Comparison of ENCODE assay signal across 9 cellular contexts in the genomic region with DNA sequence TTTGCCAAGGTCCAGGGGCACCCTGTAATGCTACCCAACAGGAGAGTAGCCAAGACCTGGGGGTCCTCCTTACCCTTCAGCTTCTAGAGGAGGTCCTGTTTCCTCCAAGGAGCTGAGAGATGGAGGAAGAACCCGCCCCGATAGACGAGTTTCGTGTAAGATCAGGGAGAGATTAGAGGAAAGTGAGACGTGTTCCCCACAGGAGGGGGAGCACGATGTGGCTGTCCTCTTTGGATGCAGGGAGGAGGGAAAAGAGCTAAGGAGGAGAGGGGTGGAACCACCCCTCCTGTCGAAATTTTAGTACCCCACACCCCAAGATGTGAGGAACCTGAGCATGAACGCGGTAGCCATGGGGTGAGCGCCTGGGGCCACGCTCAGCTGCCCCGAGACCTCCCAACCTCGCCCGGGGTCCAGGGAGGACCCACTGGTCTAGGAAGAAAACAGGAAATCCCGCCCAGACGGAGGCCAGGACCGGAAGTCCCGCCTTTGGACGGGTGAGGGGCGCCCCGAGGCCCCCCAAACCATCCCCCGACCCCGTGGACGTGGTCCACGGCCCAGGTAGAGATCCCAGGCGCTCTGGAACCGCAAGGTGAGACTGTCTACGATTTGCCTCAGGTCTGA. TPM values are rescaled to one million over a fixed set of nuclear protein-coding genes. Genes with fewer than 3 reads are reported as not detected.
DNase-seq lines count a peak whose midpoint lies in the region; ATAC-seq, FAIRE-seq and TF ChIP-seq lines count a peak whose summit lies in the region.
"Had no signal": no experiment of that assay in that cellular context is flagged by ENCODE, and none has a peak within 500 bp of the region (broad histone marks: within the 10 kb centered on the region; RNA-seq: fewer than 3 reads in every experiment).

No MANE protein-coding gene starts in this region.

- no peaks in the 10 kb centered on the region for H3K9me2 ChIP-seq in SK-N-SH

- H3K9ac ChIP-seq in SK-N-SH = peak overlapping the region; percentile 97
- H3K9ac ChIP-seq in astrocyte (ENCODE audit: low read length) = peak overlapping the region; percentile 99
- peak overlapping the region; percentile 82 for H3K9ac ChIP-seq in iPS-18a (ENCODE audit: low read length)

- FAIRE-seq in astrocyte (lab: Jason Lieb, UNC) (no peak), small intestine (lab: Jason Lieb, UNC) (no peak)

- CTCF ChIA-PET in SK-N-SH (lab: Yijun Ruan, JAX) = interaction anchor here (1.0 to 1.1 kb wide), 2 partner anchors 13 to 14 kb away, joined by 4 to 6 read pairs; no protein-coding TSS in a partner anchor

- 2% methylated on average over 22 of the region's 28 CpGs for WGBS in SK-N-SH (ENCODE audit: low lambda C conversion rate)
- WGBS in small intestine, 3 donors = 1 to 2% (median 1%) methylated on average over 23 to 28 of the region's 28 CpGs

- H3K4me3 Mint-ChIP-seq in astrocyte (ENCODE audit: unreplicated experiment) = no peak overlapping the region

- TF ChIP-seq EP300 in SK-N-SH (IDR thresholded peaks at IDR 0.05; ENCODE audit: borderline replicate concordance in 1 of 2, low read depth in 1 of 2, low read length in 1 of 2) = no peak

- H3K79me2 ChIP-seq in SK-N-SH (ENCODE audit: insufficient read depth) (peaks cover 56% of the 10 kb centered on the region), astrocyte (ENCODE audit: insufficient read depth, low read length) (peaks cover 55% of the 10 kb centered on the region)

- no peaks in the 10 kb centered on the region for H3K27me3 ChIP-seq in SK-N-SH (ENCODE audit: insufficient read depth)
- H3K27me3 ChIP-seq in astrocyte (ENCODE audit: insufficient read depth, low read length) = no peaks in the 10 kb centered on the region
- H3K27me3 ChIP-seq in iPS-18a (ENCODE audit: control insufficient read depth, insufficient read depth, low read length) = no peaks in the 10 kb centered on the region
- no peaks in the 10 kb centered on the region for H3K27me3 ChIP-seq in small intestine (ENCODE audit: control insufficient read depth in 2 of 2, insufficient read depth in 2 of 2, low read length in 2 of 2)

- H4K20me1 ChIP-seq in SK-N-SH (ENCODE audit: insufficient read depth) = no peaks in the 10 kb centered on the region
- peaks cover 5% of the 10 kb centered on the region for H4K20me1 ChIP-seq in astrocyte (ENCODE audit: insufficient read depth, low read length)

- TF ChIP-seq CTCF in C4-2B (conservative IDR thresholded peaks at IDR 0.05) (no peak), SK-N-SH (IDR thresholded peaks at IDR 0.05) (no peak), astrocyte (IDR thresholded peaks at IDR 0.05; ENCODE audit: insufficient read depth, low read depth, low read length) (no peak)

- H3K4me3 ChIP-seq in SK-N-SH (ENCODE audit: low read depth in 2 of 2, low read length in 1 of 2) (peak overlapping the region; percentile 74 to 99), astrocyte (ENCODE audit: insufficient read depth, low read depth, low read length) (peak overlapping the region; percentile 88), iPS-18a (ENCODE audit: low read length) (peak overlapping the region; percentile 93), small intestine (ENCODE audit: low read depth in 1 of 2, low read length in 2 of 2) (peak overlapping the region; percentile 78 to 80)

- ATAC-seq in HG02973 (IDR thresholded peaks at IDR 0.05; ENCODE audit: unreplicated experiment) = no peak

- no peak for TF ChIP-seq RAD21 in SK-N-SH (IDR thresholded peaks at IDR 0.05; ENCODE audit: low read length)

- peaks cover 7 to 30% of the 10 kb centered on the region in 2 experiments; a peak in 3 of 4 replicates for H3K4me1 ChIP-seq in SK-N-SH (ENCODE audit: control insufficient read depth in 1 of 2, insufficient read depth in 2 of 2, low read depth in 1 of 2, low read length in 1 of 2)
- peaks cover 20% of the 10 kb centered on the region for H3K4me1 ChIP-seq in astrocyte (ENCODE audit: insufficient read depth, low read length)
- H3K4me1 ChIP-seq in iPS-18a (ENCODE audit: control insufficient read depth, low read depth, low read length) = peaks cover 4% of the 10 kb centered on the region
- peaks cover 0 to 4% of the 10 kb centered on the region in 2 donors for H3K4me1 ChIP-seq in small intestine (ENCODE audit: control insufficient read depth in 2 of 2, insufficient read depth in 1 of 2, low read depth in 1 of 2, low read length in 1 of 2)

- peak overlapping the region; percentile 83; the same call in 1 of the 2 replicates for H2AFZ ChIP-seq in SK-N-SH (ENCODE audit: low read depth)
- H2AFZ ChIP-seq in astrocyte (ENCODE audit: low read depth, low read length) = peak overlapping the region; percentile 68

- DNase-seq in HT1080 (ENCODE audit: low read depth) (peak; percentile 45), SK-N-SH (peak; percentile 82), astrocyte (ENCODE audit: low read depth) (no peak), small intestine (no peak), NCI-H2107 treated with DMSO at 0.1 percent for 48 hours (lab: John Stamatoyannopoulos, UW; ENCODE audit: unreplicated experiment) (no peak)

- H3K9me3 ChIP-seq in SK-N-SH (no peaks in the 10 kb centered on the region), astrocyte (ENCODE audit: insufficient read depth, low read depth, low read length) (no peaks in the 10 kb centered on the region), iPS-18a (ENCODE audit: control insufficient read depth, low read depth, low read length) (no peaks in the 10 kb centered on the region), small intestine (ENCODE audit: control insufficient read depth, low read depth) (no peaks in the 10 kb centered on the region)

- H3F3A ChIP-seq in SK-N-SH (replicated peaks; ENCODE audit: insufficient read depth) = no peaks in the 10 kb centered on the region

- H3K36me3 Mint-ChIP-seq in astrocyte (ENCODE audit: low read depth, unreplicated experiment) = peaks cover 14% of the 10 kb centered on the region

- peaks cover 3% of the 10 kb centered on the region for H3K4me1 Mint-ChIP-seq in astrocyte (ENCODE audit: low read depth, unreplicated experiment)

- peaks cover 18 to 39% of the 10 kb centered on the region in 2 experiments for H3K36me3 ChIP-seq in SK-N-SH (replicated peaks in 1 of 2; ENCODE audit: control insufficient read depth in 1 of 2, insufficient read depth in 2 of 2, low read length in 1 of 2)
- peaks cover 4% of the 10 kb centered on the region for H3K36me3 ChIP-seq in astrocyte (ENCODE audit: insufficient read depth, low read length)
- peaks cover 18% of the 10 kb centered on the region for H3K36me3 ChIP-seq in iPS-18a (ENCODE audit: control insufficient read depth, low read depth, low read length)
- H3K36me3 ChIP-seq in small intestine (ENCODE audit: control insufficient read depth in 2 of 2, insufficient read depth in 2 of 2, low read length in 2 of 2) = peaks cover 0 to 2% of the 10 kb centered on the region in 2 donors

- no peaks in the 10 kb centered on the region for H3K27me3 Mint-ChIP-seq in astrocyte (ENCODE audit: low read depth, unreplicated experiment)

- H3K9me3 Mint-ChIP-seq in astrocyte (ENCODE audit: unreplicated experiment) = no peaks in the 10 kb centered on the region

- H3K27ac ChIP-seq in C4-2B (peak overlapping the region; percentile 99), SK-N-SH (ENCODE audit: low read depth in 2 of 2, low read length in 1 of 2) (peak overlapping the region; percentile 96 to 99), astrocyte (ENCODE audit: low read depth, low read length) (peak overlapping the region; percentile 100), iPS-18a (ENCODE audit: low read length) (peak overlapping the region; percentile 87), small intestine (ENCODE audit: low read depth in 1 of 2, low read length in 1 of 2) (peak overlapping the region; percentile 86 to 98)

- no peak overlapping the region for H3K27ac Mint-ChIP-seq in astrocyte (ENCODE audit: unreplicated experiment)

- POLR2A ChIA-PET in SK-N-SH (lab: Yijun Ruan, JAX) = interaction anchor here (1.1 to 3.5 kb wide), 5 partner anchors 8 to 234 kb away, joined by 3 to 22 read pairs (median 8); a partner anchor contains a TSS

- H3K4me2 ChIP-seq in SK-N-SH (peak overlapping the region; percentile 95), astrocyte (ENCODE audit: low read length) (peak overlapping the region; percentile 93)

RNA-seq across cellular contexts. Expression of a gene that starts 1.2 kb away (rescaled TPM):
- total RNA-seq in HT1080 (2014; rRNA removed; shearing (Covaris generic)) = 30.4 and 46.2 TPM in 2 replicates
- 109 and 128 TPM in 2 replicates for polyA plus RNA-seq in HT1080 (2015; cell fraction: cytosol; rRNA removed)
- polyA plus RNA-seq in HT1080 (2015; cell fraction: nucleus; rRNA removed) = 66.1 and 84.1 TPM in 2 replicates
- polyA plus RNA-seq in SK-N-SH (2012; rRNA removed) (56.7 and 63.7 TPM in 2 replicates), small intestine (10 to 100 TPM; 30.6 to 54.9 (median 35.1) TPM)
- 37.5 and 51.2 TPM in 2 replicates for polyA plus RNA-seq in SK-N-SH (2012; cell fraction: cytosol; rRNA removed)
- polyA plus RNA-seq in SK-N-SH (2012; cell fraction: nucleus; rRNA removed) = 87.9 and 96.3 TPM in 2 replicates
- 104 and 116 TPM in 2 replicates for total RNA-seq in astrocyte

RNA-seq across cellular contexts. Expression of a gene that starts 1.6 kb away (rescaled TPM):
- total RNA-seq in HT1080 (2014; rRNA removed; shearing (Covaris generic)) = 5.5 and 9.8 TPM in 2 replicates
- polyA plus RNA-seq in HT1080 (2015; cell fraction: cytosol; rRNA removed) = 24.2 and 25.3 TPM in 2 replicates
- polyA plus RNA-seq in HT1080 (2015; cell fraction: nucleus; rRNA removed) = 28.0 and 39.4 TPM in 2 replicates
- polyA plus RNA-seq in SK-N-SH (2012; rRNA removed) = 27.3 and 28.3 TPM in 2 replicates
- polyA plus RNA-seq in SK-N-SH (2012; cell fraction: cytosol; rRNA removed) = 14.9 and 22.0 TPM in 2 replicates
- polyA plus RNA-seq in SK-N-SH (2012; cell fraction: nucleus; rRNA removed) = 76.2 and 78.9 TPM in 2 replicates
- total RNA-seq in astrocyte = 29.1 and 32.2 TPM in 2 replicates
- polyA plus RNA-seq in small intestine = 10 to 100 TPM; 23.6 to 52.6 (median 36.2) TPM

RNA-seq across cellular contexts. Expression of a gene that starts 8.5 kb away (rescaled TPM):
- 55.5 and 57.2 TPM in 2 replicates for total RNA-seq in HT1080 (2014; rRNA removed; shearing (Covaris generic))
- polyA plus RNA-seq in HT1080 (2015; cell fraction: cytosol; rRNA removed) = 33.4 and 35.3 TPM in 2 replicates
- polyA plus RNA-seq in HT1080 (2015; cell fraction: nucleus; rRNA removed) = 153 and 166 TPM in 2 replicates
- polyA plus RNA-seq in SK-N-SH (2012; rRNA removed) = 45.5 and 52.0 TPM in 2 replicates
- polyA plus RNA-seq in SK-N-SH (2012; cell fraction: cytosol; rRNA removed) = 8.6 and 13.1 TPM in 2 replicates
- polyA plus RNA-seq in SK-N-SH (2012; cell fraction: nucleus; rRNA removed) = 317 and 404 TPM in 2 replicates
- 49.1 and 54.8 TPM in 2 replicates for total RNA-seq in astrocyte
- polyA plus RNA-seq in small intestine = 10 to 100 TPM; 45.9 to 49.9 (median 49.4) TPM

RNA-seq across cellular contexts. Expression of a gene that starts 20.8 kb away (rescaled TPM):
- 0.13 and 0.24 TPM in 2 replicates for total RNA-seq in HT1080 (2014; rRNA removed; shearing (Covaris generic))
- 0.03 and 0.25 TPM in 2 replicates for polyA plus RNA-seq in HT1080 (2015; cell fraction: cytosol; rRNA removed)
- 0.57 and 2.2 TPM in 2 replicates for polyA plus RNA-seq in HT1080 (2015; cell fraction: nucleus; rRNA removed)
- polyA plus RNA-seq in SK-N-SH (2012; rRNA removed) (0.35 and 0.50 TPM in 2 replicates), small intestine (1 to 10 TPM in 2 of 3 donors, not detected in 1; 1.0 to 1.3 TPM)
- 0.27 and 0.31 TPM in 2 replicates for polyA plus RNA-seq in SK-N-SH (2012; cell fraction: cytosol; rRNA removed)
- 0.76 and 0.97 TPM in 2 replicates for polyA plus RNA-seq in SK-N-SH (2012; cell fraction: nucleus; rRNA removed)
- 0.27 and 0.50 TPM in 2 replicates for total RNA-seq in astrocyte
- total RNA-seq: NCI-H460 had no signal

RNA-seq across cellular contexts. Expression of a gene that starts 25.0 kb away (rescaled TPM):
- total RNA-seq in HT1080 (2014; rRNA removed; shearing (Covaris generic)) = 63.8 and 77.1 TPM in 2 replicates
- 56.0 and 61.2 TPM in 2 replicates for polyA plus RNA-seq in HT1080 (2015; cell fraction: cytosol; rRNA removed)
- 100 and 101 TPM in 2 replicates for polyA plus RNA-seq in HT1080 (2015; cell fraction: nucleus; rRNA removed)
- polyA plus RNA-seq in SK-N-SH (2012; rRNA removed) (56.1 and 95.0 TPM in 2 replicates), small intestine (100 to 1,000 TPM in 1 of 3 donors, 10 to 100 TPM in 2; 71.4 to 101 (median 74.8) TPM)
- 32.2 and 57.7 TPM in 2 replicates for polyA plus RNA-seq in SK-N-SH (2012; cell fraction: cytosol; rRNA removed)
- polyA plus RNA-seq in SK-N-SH (2012; cell fraction: nucleus; rRNA removed) = 272 and 289 TPM in 2 replicates
- total RNA-seq in astrocyte = 162 and 172 TPM in 2 replicates

Comparison
In these comparisons a context has a peak if more than half of its experiments do, and no peak if none do; other contexts are left out.
1. DNase-seq: peak in HT1080 (single experiment) and SK-N-SH (single experiment); none in astrocyte (single experiment), small intestine (single experiment) and NCI-H2107 treated with DMSO at 0.1 percent for 48 hours (single experiment).
2. Peak in every context shown above with its lines, with median percentiles within 50 percentile points of each other: H3K27ac ChIP-seq, H3K4me3 ChIP-seq and H3K9ac ChIP-seq.